In the genomic region with DNA sequence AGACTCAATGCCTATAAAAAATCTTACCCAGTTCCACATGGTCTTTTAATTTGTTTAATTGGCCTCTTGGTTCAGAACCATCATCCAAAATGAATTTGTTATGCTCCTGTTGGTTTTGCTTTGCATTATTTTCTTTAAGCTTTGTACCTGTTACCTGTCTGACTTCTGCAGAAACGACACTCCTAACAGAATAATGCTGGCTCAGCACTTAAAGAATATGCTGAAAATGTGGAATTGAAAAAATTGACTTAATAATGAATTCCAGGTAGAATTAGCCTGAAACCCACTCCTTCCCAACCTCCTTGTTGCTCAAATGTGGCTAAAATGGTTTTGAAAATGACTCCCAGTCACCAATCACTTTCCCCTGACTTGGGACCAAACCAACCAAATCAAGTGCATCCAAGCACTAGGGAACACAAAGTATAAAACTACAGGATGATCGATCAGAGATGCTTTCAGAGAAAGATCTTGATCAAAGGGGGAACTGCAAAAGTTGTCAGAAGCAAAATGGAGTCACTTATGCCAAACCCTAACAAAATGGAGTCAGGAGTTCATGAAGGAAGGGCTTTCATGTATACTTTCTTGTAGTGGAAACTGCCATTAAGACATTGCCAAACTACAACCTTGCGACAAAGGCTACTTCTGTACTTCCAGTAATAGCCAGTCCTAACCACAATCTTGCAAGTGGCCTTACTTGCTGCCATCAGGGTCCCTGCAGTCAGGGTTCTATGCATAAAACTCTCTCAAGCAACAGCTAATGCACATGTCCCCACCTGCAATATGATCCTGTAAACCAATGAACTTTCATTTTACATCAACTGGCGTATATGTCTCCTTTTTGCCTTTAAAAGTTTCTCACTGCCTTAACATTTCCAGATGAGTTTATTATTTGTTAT, we compare ENCODE assay signal across 1 cellular context.
TF ChIP-seq lines count a peak whose summit lies in the region.

No MANE protein-coding gene starts in this region.

TF ChIP-seq in K562, 482 proteins besides CTCF, POLR2A, EP300 and RAD21 (continued from another document and continues in another):
- TF ChIP-seq, protein P1, sequence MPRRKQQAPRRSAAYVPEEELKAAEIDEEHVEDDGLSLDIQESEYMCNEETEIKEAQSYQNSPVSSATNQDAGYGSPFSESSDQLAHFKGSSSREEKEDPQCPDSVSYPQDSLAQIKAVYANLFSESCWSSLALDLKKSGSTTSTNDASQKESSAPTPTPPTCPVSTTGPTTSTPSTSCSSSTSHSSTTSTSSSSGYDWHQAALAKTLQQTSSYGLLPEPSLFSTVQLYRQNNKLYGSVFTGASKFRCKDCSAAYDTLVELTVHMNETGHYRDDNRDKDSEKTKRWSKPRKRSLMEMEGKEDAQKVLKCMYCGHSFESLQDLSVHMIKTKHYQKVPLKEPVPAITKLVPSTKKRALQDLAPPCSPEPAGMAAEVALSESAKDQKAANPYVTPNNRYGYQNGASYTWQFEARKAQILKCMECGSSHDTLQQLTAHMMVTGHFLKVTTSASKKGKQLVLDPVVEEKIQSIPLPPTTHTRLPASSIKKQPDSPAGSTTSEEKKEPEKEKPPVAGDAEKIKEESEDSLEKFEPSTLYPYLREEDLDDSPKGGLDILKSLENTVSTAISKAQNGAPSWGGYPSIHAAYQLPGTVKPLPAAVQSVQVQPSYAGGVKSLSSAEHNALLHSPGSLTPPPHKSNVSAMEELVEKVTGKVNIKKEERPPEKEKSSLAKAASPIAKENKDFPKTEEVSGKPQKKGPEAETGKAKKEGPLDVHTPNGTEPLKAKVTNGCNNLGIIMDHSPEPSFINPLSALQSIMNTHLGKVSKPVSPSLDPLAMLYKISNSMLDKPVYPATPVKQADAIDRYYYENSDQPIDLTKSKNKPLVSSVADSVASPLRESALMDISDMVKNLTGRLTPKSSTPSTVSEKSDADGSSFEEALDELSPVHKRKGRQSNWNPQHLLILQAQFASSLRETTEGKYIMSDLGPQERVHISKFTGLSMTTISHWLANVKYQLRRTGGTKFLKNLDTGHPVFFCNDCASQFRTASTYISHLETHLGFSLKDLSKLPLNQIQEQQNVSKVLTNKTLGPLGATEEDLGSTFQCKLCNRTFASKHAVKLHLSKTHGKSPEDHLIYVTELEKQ (CRISPR knock-in tag; IDR thresholded peaks at IDR 0.05), result no peak
- TF ChIP-seq SAP30 (IDR thresholded peaks at IDR 0.05; ENCODE audit: borderline replicate concordance, insufficient read depth, low read depth, low read length, poor library complexity, severe bottlenecking) (no peak), ZNF3 (CRISPR knock-in tag; IDR thresholded peaks at IDR 0.05) (no peak), JUNB (CRISPR knock-in tag; conservative IDR thresholded peaks at IDR 0.05) (no peak), SMARCA4 (IDR thresholded peaks at IDR 0.05) (no peak), MCM5 (IDR thresholded peaks at IDR 0.05; ENCODE audit: low read depth) (no peak), GTF2E2 (tag; IDR thresholded peaks at IDR 0.05) (no peak), MYC (IDR thresholded peaks at IDR 0.05; ENCODE audit: low read depth, low read length) (no peak), MYC (CRISPR knock-in tag; IDR thresholded peaks at IDR 0.05; ENCODE audit: borderline replicate concordance, low read depth) (no peak), ETV1 (tag; conservative IDR thresholded peaks at IDR 0.05; ENCODE audit: low read depth) (no peak; the same call in 1 of the 2 replicates), ZNF561 (CRISPR knock-in tag; conservative IDR thresholded peaks at IDR 0.05) (0 out of 2 replicates have a peak, but pooled peaks have one; percentile 51), CEBPG (CRISPR knock-in tag; IDR thresholded peaks at IDR 0.05) (no peak), CEBPG (tag; conservative IDR thresholded peaks at IDR 0.05 in 1 of 2, IDR thresholded peaks at IDR 0.05 in 1 of 2) (no peak), USF1 (CRISPR knock-in tag; IDR thresholded peaks at IDR 0.05) (no peak), PRMT5 (CRISPR knock-in tag; IDR thresholded peaks at IDR 0.05) (no peak), CTBP1 (IDR thresholded peaks at IDR 0.05; ENCODE audit: borderline replicate concordance) (no peak), TCFL5 (CRISPR knock-in tag; conservative IDR thresholded peaks at IDR 0.05) (peak; percentile 91), SIN3B (IDR thresholded peaks at IDR 0.05; ENCODE audit: low read depth) (no peak), ETV6 (IDR thresholded peaks at IDR 0.05; ENCODE audit: borderline replicate concordance in 1 of 2, low read depth in 2 of 2, low read length in 1 of 2) (no peak), ETV6 (CRISPR knock-in tag; IDR thresholded peaks at IDR 0.05; ENCODE audit: borderline replicate concordance) (no peak), SETDB1 (IDR thresholded peaks at IDR 0.05; ENCODE audit: low read length) (no peak), ZNF134 (CRISPR knock-in tag; conservative IDR thresholded peaks at IDR 0.05) (0 out of 2 replicates have a peak, but pooled peaks have one; percentile 46), TGIF2 (CRISPR knock-in tag; IDR thresholded peaks at IDR 0.05) (no peak), PREB (CRISPR knock-in tag; IDR thresholded peaks at IDR 0.05) (no peak), SAFB (IDR thresholded peaks at IDR 0.05; ENCODE audit: borderline replicate concordance, low read depth, low read length) (no peak), MLX (CRISPR knock-in tag; conservative IDR thresholded peaks at IDR 0.05) (no peak), MBD1 (CRISPR knock-in tag; IDR thresholded peaks at IDR 0.05) (no peak), ZBTB33 (CRISPR knock-in tag; IDR thresholded peaks at IDR 0.05) (no peak), ZNF518B (CRISPR knock-in tag; IDR thresholded peaks at IDR 0.05) (no peak), HEY1 (CRISPR knock-in tag; IDR thresholded peaks at IDR 0.05; ENCODE audit: borderline replicate concordance) (no peak), WHSC1 (IDR thresholded peaks at IDR 0.05; ENCODE audit: low read length) (no peak), NFE2L1 (tag; IDR thresholded peaks at IDR 0.05; ENCODE audit: borderline replicate concordance, low read depth) (no peak), TAF15 (IDR thresholded peaks at IDR 0.05; ENCODE audit: low read depth, low read length) (no peak), MEF2A (IDR thresholded peaks at IDR 0.05; ENCODE audit: control insufficient read depth, low read depth, low read length) (no peak), SNRNP70 (optimal IDR thresholded peaks at IDR 0.05; ENCODE audit: low read depth, low read length) (no peak), SNAPC5 (CRISPR knock-in tag; IDR thresholded peaks at IDR 0.05) (no peak), SRSF1 (IDR thresholded peaks at IDR 0.05; ENCODE audit: low read depth, low read length) (no peak), POLR2AphosphoS5 (IDR thresholded peaks at IDR 0.05; ENCODE audit: control insufficient read depth, insufficient read depth, low read depth, low read length) (no peak)
- TF ChIP-seq, protein P2, sequence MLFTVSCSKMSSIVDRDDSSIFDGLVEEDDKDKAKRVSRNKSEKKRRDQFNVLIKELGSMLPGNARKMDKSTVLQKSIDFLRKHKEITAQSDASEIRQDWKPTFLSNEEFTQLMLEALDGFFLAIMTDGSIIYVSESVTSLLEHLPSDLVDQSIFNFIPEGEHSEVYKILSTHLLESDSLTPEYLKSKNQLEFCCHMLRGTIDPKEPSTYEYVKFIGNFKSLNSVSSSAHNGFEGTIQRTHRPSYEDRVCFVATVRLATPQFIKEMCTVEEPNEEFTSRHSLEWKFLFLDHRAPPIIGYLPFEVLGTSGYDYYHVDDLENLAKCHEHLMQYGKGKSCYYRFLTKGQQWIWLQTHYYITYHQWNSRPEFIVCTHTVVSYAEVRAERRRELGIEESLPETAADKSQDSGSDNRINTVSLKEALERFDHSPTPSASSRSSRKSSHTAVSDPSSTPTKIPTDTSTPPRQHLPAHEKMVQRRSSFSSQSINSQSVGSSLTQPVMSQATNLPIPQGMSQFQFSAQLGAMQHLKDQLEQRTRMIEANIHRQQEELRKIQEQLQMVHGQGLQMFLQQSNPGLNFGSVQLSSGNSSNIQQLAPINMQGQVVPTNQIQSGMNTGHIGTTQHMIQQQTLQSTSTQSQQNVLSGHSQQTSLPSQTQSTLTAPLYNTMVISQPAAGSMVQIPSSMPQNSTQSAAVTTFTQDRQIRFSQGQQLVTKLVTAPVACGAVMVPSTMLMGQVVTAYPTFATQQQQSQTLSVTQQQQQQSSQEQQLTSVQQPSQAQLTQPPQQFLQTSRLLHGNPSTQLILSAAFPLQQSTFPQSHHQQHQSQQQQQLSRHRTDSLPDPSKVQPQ (CRISPR knock-in tag; IDR thresholded peaks at IDR 0.05; ENCODE audit: borderline replicate concordance), result no peak
- TF ChIP-seq, protein P3, sequence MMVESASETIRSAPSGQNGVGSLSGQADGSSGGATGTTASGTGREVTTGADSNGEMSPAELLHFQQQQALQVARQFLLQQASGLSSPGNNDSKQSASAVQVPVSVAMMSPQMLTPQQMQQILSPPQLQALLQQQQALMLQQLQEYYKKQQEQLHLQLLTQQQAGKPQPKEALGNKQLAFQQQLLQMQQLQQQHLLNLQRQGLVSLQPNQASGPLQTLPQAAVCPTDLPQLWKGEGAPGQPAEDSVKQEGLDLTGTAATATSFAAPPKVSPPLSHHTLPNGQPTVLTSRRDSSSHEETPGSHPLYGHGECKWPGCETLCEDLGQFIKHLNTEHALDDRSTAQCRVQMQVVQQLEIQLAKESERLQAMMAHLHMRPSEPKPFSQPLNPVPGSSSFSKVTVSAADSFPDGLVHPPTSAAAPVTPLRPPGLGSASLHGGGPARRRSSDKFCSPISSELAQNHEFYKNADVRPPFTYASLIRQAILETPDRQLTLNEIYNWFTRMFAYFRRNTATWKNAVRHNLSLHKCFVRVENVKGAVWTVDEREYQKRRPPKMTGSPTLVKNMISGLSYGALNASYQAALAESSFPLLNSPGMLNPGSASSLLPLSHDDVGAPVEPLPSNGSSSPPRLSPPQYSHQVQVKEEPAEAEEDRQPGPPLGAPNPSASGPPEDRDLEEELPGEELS (CRISPR knock-in tag; IDR thresholded peaks at IDR 0.05; ENCODE audit: borderline replicate concordance), result no peak
